ENCODE assay signal across 8 cellular contexts in the genomic region with DNA sequence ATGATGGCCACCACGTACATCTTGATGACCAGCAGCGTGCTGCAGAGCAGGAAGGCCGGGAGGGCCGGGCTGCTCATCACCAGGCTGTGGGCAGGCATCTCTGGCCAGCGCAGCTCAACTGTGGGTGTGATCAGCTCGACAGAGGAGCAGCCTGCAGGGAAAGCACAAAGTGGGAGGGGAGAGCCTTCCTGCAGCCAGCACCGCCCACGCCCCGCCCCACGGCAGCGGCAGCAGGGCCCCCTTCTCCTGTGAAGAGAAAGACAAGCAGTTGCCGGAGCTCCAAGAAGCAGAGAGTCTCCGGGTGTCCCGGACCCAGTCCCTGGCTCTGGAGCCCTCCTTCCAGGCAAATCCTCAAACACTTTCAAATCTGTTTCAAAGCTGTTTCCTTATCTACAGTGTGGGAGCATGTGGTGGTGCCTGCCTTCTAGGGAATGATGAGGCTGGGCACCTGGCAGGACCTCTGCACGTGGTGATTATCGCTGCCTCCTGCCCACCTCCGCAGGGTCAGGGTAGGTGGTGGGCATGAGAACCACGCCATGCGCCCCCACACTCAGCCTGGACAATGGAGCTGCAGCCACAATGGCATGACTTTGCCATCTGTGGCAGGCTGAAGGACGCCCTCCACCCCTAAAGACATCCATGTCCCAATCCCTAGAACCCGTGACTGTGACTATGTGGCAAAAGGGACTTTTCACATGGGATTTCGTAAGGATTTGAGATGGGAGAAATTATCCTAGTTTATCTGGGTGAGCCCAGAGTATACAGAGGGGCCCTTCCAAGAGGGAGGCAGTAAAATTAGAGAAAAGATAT. TPM values are rescaled to one million over a fixed set of nuclear protein-coding genes. Genes with fewer than 3 reads are reported as not detected.
DNase-seq lines count a peak whose midpoint lies in the region; ATAC-seq and TF ChIP-seq lines count a peak whose summit lies in the region.

PTGES (minus strand) TSS at position 128 of the 810 bp plus-strand sequence; CDS start at position 98, 30 bp downstream.

- H3K27me3 ChIP-seq in dorsolateral prefrontal cortex: peaks cover 0 to 2% (median 0%) of the 10 kb centered on the region in 45 donors

- TF ChIP-seq CTCF in Calu3 (IDR thresholded peaks at IDR 0.05; ENCODE audit: unreplicated experiment) (no peak), dorsolateral prefrontal cortex (IDR thresholded peaks at IDR 0.05 in 54 of 56, conservative IDR thresholded peaks at IDR 0.05 in 2 of 56; ENCODE audit: low read depth in 1 of 56, partially characterized antibody in 56 of 56) (no peak)

- H3K9me3 Mint-ChIP-seq in Calu3 (ENCODE audit: low read depth, unreplicated experiment): no peaks in the 10 kb centered on the region
- no peaks in the 10 kb centered on the region for H3K9me3 Mint-ChIP-seq in activated CD4-positive, alpha-beta T cell treated with anti-CD3 and anti-CD28 coated beads, Interleukin-2, amount 10 ng/mL, durations not matched to agents 7 days and 5 days

- DNase-seq in Calu3: peak; percentile 69
- peak; percentile 44 for DNase-seq in NAMALWA (ENCODE audit: low spot score)
- DNase-seq in activated CD4-positive, alpha-beta T cell treated with anti-CD3 and anti-CD28 coated beads, Interleukin-2, amount 10 ng/mL, durations not matched to agents 7 days and 5 days: peak; percentile 56
- DNase-seq in dorsolateral prefrontal cortex: peak; percentile 29 to 79 (median 60)
- peak; percentile 51 to 64 for DNase-seq in lung microvascular endothelial cell (ENCODE audit: low read depth in 2 of 2)
- DNase-seq in stimulated activated CD8-positive, alpha-beta memory T cell treated with anti-CD3 and anti-CD28 coated beads, Interleukin-12 subunit alpha, Interleukin-12 subunit beta, amount 100 ng/mL, for 24 hours (ENCODE audit: extremely low read depth): peak; percentile 15
- DNase-seq in cerebellar nuclear complex (lab: John Stamatoyannopoulos, UW): no peak

- peaks cover 6% of the 10 kb centered on the region for H3K36me3 Mint-ChIP-seq in Calu3 (ENCODE audit: insufficient read depth, unreplicated experiment)
- no peaks in the 10 kb centered on the region for H3K36me3 Mint-ChIP-seq in activated CD4-positive, alpha-beta T cell treated with anti-CD3 and anti-CD28 coated beads, Interleukin-2, amount 10 ng/mL, durations not matched to agents 7 days and 5 days (ENCODE audit: low read depth)

- H3K27me3 Mint-ChIP-seq in Calu3 (ENCODE audit: unreplicated experiment): no peaks in the 10 kb centered on the region
- H3K27me3 Mint-ChIP-seq in activated CD4-positive, alpha-beta T cell treated with anti-CD3 and anti-CD28 coated beads, Interleukin-2, amount 10 ng/mL, durations not matched to agents 7 days and 5 days: peaks cover 5% of the 10 kb centered on the region

- intact Hi-C loops in Calu3 (cut with micrococcal nuclease; ENCODE audit: unreplicated experiment) (no loop called here), dorsolateral prefrontal cortex (cut with DNase I) (no loop called here)

- ATAC-seq in GM18907 (IDR thresholded peaks at IDR 0.05; ENCODE audit: unreplicated experiment): no peak

- no peak within 1 kb of the TSS for H3K27ac ChIP-seq in dorsolateral prefrontal cortex

- no peak within 1 kb of the TSS for H3K27ac Mint-ChIP-seq in Calu3 (ENCODE audit: unreplicated experiment)
- H3K27ac Mint-ChIP-seq in activated CD4-positive, alpha-beta T cell treated with anti-CD3 and anti-CD28 coated beads, Interleukin-2, amount 10 ng/mL, durations not matched to agents 7 days and 5 days: no peak within 1 kb of the TSS

- POLR2A ChIA-PET in activated CD4-positive, alpha-beta T cell treated with anti-CD3 and anti-CD28 coated beads, Interleukin-2, amount 10 ng/mL, durations not matched to agents 7 days and 5 days (lab: Charles Lee): no interaction called here

- peak within 1 kb of the TSS; percentile 77 for H3K4me3 Mint-ChIP-seq in Calu3 (ENCODE audit: low read depth, unreplicated experiment)
- H3K4me3 Mint-ChIP-seq in activated CD4-positive, alpha-beta T cell treated with anti-CD3 and anti-CD28 coated beads, Interleukin-2, amount 10 ng/mL, durations not matched to agents 7 days and 5 days: peak within 1 kb of the TSS; percentile 10

- peaks cover 18% of the 10 kb centered on the region for H3K4me1 Mint-ChIP-seq in Calu3 (ENCODE audit: low read depth, unreplicated experiment)
- peaks cover 22% of the 10 kb centered on the region for H3K4me1 Mint-ChIP-seq in activated CD4-positive, alpha-beta T cell treated with anti-CD3 and anti-CD28 coated beads, Interleukin-2, amount 10 ng/mL, durations not matched to agents 7 days and 5 days

- H3K4me3 ChIP-seq in dorsolateral prefrontal cortex: peak within 1 kb of the TSS in 56 of 59 donors; percentile 3 to 61 (median 38)

- BruUV-seq in Calu3 (replicated peaks; lab: Mats Ljungman, UMichigan): no TSS peak

- CTCF ChIA-PET in Calu3 (lab: Charles Lee): interaction anchor here (1.5 to 2.5 kb wide), 3 partner anchors 9 to 24 kb away, joined by 4 to 7 read pairs (median 5); no protein-coding TSS in a partner anchor
- CTCF ChIA-PET in activated CD4-positive, alpha-beta T cell treated with anti-CD3 and anti-CD28 coated beads, Interleukin-2, amount 10 ng/mL, durations not matched to agents 7 days and 5 days (lab: Charles Lee): interaction anchor here (1.3 to 1.6 kb wide), 2 partner anchors 11 to 26 kb away, joined by 4 to 5 read pairs; no protein-coding TSS in a partner anchor

RNA-seq across cellular contexts. Expression of gene PTGES, which starts in this region (rescaled TPM):
- total RNA-seq in Calu3 (2022) (6.3 and 7.4 TPM in 2 replicates), dorsolateral prefrontal cortex (1 to 10 TPM; 1.2 to 9.2 (median 2.9) TPM), lung microvascular endothelial cell (0.40 and 0.44 TPM in 2 replicates)
- total RNA-seq in activated CD4-positive, alpha-beta T cell treated with anti-CD3 and anti-CD28 coated beads, Interleukin-2, amount 10 ng/mL, durations not matched to agents 7 days and 5 days: not detected

Comparison
In these comparisons a context has a peak if more than half of its experiments do, and no peak if none do; other contexts are left out.
1. Peak in DNase-seq in activated CD4-positive, alpha-beta T cell treated with anti-CD3 and anti-CD28 coated beads, Interleukin-2, amount 10 ng/mL, durations not matched to agents 7 days and 5 days; RNA of the gene not detected or under 1 TPM.
2. Peak in DNase-seq in lung microvascular endothelial cell; RNA of the gene not detected or under 1 TPM.
3. DNase-seq: peak in Calu3 (single experiment), NAMALWA (single experiment), dorsolateral prefrontal cortex (10 of 10) and stimulated activated CD8-positive, alpha-beta memory T cell treated with anti-CD3 and anti-CD28 coated beads, Interleukin-12 subunit alpha, Interleukin-12 subunit beta, amount 100 ng/mL, for 24 hours (single experiment); none in cerebellar nuclear complex (0 of 2).